1 cellular context compared by ENCODE assay signal in the genomic region with DNA sequence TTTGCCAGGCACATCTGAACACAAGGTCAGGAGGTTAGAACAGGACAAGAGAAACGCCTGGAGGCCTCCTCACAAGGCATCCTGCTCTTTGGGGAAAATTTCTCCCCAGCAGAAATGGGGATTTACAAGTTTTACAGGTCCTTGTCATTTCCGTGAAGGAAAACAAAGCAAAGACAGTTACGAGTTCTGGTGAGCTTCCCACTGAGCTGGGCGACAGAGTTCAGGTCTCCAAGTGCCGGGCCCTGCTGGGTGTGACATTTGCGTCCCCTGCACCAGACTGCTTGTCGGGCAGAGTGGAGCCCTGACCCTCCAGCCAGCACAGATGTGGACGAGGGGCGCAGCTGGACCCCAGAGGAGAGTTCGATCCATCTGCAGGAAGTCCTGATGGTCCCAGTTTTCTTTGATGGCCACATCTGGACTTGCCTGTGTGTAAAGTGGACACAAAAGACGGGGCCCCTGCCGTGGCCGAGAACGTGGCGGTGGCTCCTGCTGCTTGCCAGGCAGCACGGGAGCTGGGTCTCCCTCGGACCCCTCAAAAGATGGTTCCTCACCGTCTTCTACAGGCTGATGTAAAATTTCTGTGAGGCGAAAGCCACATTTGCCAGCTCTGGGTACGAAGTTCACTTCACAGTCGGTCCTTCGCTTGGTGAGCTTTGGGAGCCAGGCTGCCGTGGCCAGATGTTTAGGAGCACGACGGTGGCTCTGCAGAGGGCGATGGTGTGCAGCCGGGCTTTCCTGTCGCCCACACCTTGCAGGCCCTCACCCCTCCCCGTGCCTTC.
A peak's percentile ranks its signal among the peaks of the same experiment; 100 is the strongest.
TF ChIP-seq lines count a peak whose summit lies in the region.

No MANE protein-coding gene starts in this region.

TF ChIP-seq in HepG2, 621 proteins besides CTCF, POLR2A, EP300 and RAD21 (continued from another document):
- TF ChIP-seq, protein P1, sequence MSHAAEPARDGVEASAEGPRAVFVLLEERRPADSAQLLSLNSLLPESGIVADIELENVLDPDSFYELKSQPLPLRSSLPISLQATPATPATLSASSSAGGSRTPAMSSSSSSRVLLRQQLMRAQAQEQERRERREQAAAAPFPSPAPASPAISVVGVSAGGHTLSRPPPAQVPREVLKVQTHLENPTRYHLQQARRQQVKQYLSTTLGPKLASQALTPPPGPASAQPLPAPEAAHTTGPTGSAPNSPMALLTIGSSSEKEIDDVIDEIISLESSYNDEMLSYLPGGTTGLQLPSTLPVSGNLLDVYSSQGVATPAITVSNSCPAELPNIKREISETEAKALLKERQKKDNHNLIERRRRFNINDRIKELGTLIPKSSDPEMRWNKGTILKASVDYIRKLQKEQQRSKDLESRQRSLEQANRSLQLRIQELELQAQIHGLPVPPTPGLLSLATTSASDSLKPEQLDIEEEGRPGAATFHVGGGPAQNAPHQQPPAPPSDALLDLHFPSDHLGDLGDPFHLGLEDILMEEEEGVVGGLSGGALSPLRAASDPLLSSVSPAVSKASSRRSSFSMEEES (CRISPR knock-in tag; IDR thresholded peaks at IDR 0.05), result no peak
- TF ChIP-seq ZNF263 (CRISPR knock-in tag; IDR thresholded peaks at IDR 0.05) (peak; percentile 55; the same call in 1 of the 2 replicates), ZMYM4 (CRISPR knock-in tag; IDR thresholded peaks at IDR 0.05) (peak; percentile 38; the same call in 1 of the 2 replicates), ZNF773 (CRISPR knock-in tag; IDR thresholded peaks at IDR 0.05; ENCODE audit: borderline replicate concordance) (no peak), REL (CRISPR knock-in tag; conservative IDR thresholded peaks at IDR 0.05) (no peak), ZBTB42 (CRISPR knock-in tag; IDR thresholded peaks at IDR 0.05) (peak; percentile 95), KDM3A (CRISPR knock-in tag; IDR thresholded peaks at IDR 0.05; ENCODE audit: low read depth) (0 out of 2 replicates have a peak, but pooled peaks have one; percentile 19), TSC22D2 (CRISPR knock-in tag; IDR thresholded peaks at IDR 0.05; ENCODE audit: borderline replicate concordance) (0 out of 2 replicates have a peak, but pooled peaks have one; percentile 56), ZNF343 (CRISPR knock-in tag; IDR thresholded peaks at IDR 0.05) (no peak), POLR2G (IDR thresholded peaks at IDR 0.05; ENCODE audit: low read depth, low read length) (no peak), HDAC1 (CRISPR knock-in tag; IDR thresholded peaks at IDR 0.05) (0 out of 2 replicates have a peak, but pooled peaks have one; percentile 17), SRF (IDR thresholded peaks at IDR 0.05; ENCODE audit: low read depth, low read length) (no peak), TGIF2 (CRISPR knock-in tag; IDR thresholded peaks at IDR 0.05) (0 out of 2 replicates have a peak, but pooled peaks have one; percentile 23), ISX (CRISPR knock-in tag; conservative IDR thresholded peaks at IDR 0.05) (no peak), YEATS4 (CRISPR knock-in tag; IDR thresholded peaks at IDR 0.05; ENCODE audit: borderline replicate concordance) (peak; percentile 51; the same call in 1 of the 2 replicates), SPEN (CRISPR knock-in tag; IDR thresholded peaks at IDR 0.05; ENCODE audit: low read depth) (peak; percentile 66; the same call in 1 of the 2 replicates), NFKB2 (CRISPR knock-in tag; IDR thresholded peaks at IDR 0.05; ENCODE audit: borderline replicate concordance) (peak; percentile 69; the same call in 1 of the 2 replicates), ZNF768 (CRISPR knock-in tag; IDR thresholded peaks at IDR 0.05) (peak; percentile 41; the same call in 1 of the 2 replicates), LCORL (IDR thresholded peaks at IDR 0.05) (no peak), LCORL (CRISPR knock-in tag; IDR thresholded peaks at IDR 0.05) (peak; percentile 40; the same call in 1 of the 2 replicates), NCOA1 (CRISPR knock-in tag; IDR thresholded peaks at IDR 0.05) (peak; percentile 35; the same call in 1 of the 2 replicates), ZKSCAN5 (CRISPR knock-in tag; IDR thresholded peaks at IDR 0.05) (no peak), MYC (CRISPR knock-in tag; IDR thresholded peaks at IDR 0.05; ENCODE audit: borderline replicate concordance) (peak; percentile 47; the same call in 1 of the 2 replicates), PAX8 (CRISPR knock-in tag; IDR thresholded peaks at IDR 0.05; ENCODE audit: borderline replicate concordance) (no peak), ZNF224 (CRISPR knock-in tag; IDR thresholded peaks at IDR 0.05) (no peak), ZSCAN25 (CRISPR knock-in tag; IDR thresholded peaks at IDR 0.05) (peak; percentile 92), ZNF563 (CRISPR knock-in tag; IDR thresholded peaks at IDR 0.05) (peak; percentile 55; the same call in 1 of the 2 replicates), AGO2 (optimal IDR thresholded peaks at IDR 0.05; ENCODE audit: low read depth, low read length) (peak; percentile 69), BCL6 (CRISPR knock-in tag; IDR thresholded peaks at IDR 0.05) (0 out of 2 replicates have a peak, but pooled peaks have one; percentile 5), ZNF274 (CRISPR knock-in tag; IDR thresholded peaks at IDR 0.05) (no peak)
- TF ChIP-seq, protein P2, sequence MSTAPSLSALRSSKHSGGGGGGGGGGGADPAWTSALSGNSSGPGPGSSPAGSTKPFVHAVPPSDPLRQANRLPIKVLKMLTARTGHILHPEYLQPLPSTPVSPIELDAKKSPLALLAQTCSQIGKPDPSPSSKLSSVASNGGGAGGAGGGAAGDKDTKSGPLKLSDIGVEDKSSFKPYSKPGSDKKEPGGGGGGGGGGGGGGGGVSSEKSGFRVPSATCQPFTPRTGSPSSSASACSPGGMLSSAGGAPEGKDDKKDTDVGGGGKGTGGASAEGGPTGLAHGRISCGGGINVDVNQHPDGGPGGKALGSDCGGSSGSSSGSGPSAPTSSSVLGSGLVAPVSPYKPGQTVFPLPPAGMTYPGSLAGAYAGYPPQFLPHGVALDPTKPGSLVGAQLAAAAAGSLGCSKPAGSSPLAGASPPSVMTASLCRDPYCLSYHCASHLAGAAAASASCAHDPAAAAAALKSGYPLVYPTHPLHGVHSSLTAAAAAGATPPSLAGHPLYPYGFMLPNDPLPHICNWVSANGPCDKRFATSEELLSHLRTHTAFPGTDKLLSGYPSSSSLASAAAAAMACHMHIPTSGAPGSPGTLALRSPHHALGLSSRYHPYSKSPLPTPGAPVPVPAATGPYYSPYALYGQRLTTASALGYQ (CRISPR knock-in tag; IDR thresholded peaks at IDR 0.05), result no peak
- TF ChIP-seq, protein P3, sequence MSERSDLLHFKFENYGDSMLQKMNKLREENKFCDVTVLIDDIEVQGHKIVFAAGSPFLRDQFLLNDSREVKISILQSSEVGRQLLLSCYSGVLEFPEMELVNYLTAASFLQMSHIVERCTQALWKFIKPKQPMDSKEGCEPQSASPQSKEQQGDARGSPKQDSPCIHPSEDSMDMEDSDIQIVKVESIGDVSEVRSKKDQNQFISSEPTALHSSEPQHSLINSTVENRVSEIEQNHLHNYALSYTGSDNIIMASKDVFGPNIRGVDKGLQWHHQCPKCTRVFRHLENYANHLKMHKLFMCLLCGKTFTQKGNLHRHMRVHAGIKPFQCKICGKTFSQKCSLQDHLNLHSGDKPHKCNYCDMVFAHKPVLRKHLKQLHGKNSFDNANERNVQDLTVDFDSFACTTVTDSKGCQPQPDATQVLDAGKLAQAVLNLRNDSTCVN (CRISPR knock-in tag; IDR thresholded peaks at IDR 0.05; ENCODE audit: borderline replicate concordance), result 0 out of 2 replicates have a peak, but pooled peaks have one; percentile 47
- TF ChIP-seq, protein P4, sequence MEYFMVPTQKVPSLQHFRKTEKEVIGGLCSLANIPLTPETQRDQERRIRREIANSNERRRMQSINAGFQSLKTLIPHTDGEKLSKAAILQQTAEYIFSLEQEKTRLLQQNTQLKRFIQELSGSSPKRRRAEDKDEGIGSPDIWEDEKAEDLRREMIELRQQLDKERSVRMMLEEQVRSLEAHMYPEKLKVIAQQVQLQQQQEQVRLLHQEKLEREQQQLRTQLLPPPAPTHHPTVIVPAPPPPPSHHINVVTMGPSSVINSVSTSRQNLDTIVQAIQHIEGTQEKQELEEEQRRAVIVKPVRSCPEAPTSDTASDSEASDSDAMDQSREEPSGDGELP (IDR thresholded peaks at IDR 0.05; ENCODE audit: borderline replicate concordance, low read depth), result peak; percentile 65; the same call in 1 of the 2 replicates
- TF ChIP-seq, protein P5, sequence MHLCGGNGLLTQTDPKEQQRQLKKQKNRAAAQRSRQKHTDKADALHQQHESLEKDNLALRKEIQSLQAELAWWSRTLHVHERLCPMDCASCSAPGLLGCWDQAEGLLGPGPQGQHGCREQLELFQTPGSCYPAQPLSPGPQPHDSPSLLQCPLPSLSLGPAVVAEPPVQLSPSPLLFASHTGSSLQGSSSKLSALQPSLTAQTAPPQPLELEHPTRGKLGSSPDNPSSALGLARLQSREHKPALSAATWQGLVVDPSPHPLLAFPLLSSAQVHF (CRISPR knock-in tag; IDR thresholded peaks at IDR 0.05), result 0 out of 2 replicates have a peak, but pooled peaks have one; percentile 38
TF ChIP-seq in HepG2: peak in this region for 57.
